Comparison of ENCODE assay signal across 13 cellular contexts in the genomic region with DNA sequence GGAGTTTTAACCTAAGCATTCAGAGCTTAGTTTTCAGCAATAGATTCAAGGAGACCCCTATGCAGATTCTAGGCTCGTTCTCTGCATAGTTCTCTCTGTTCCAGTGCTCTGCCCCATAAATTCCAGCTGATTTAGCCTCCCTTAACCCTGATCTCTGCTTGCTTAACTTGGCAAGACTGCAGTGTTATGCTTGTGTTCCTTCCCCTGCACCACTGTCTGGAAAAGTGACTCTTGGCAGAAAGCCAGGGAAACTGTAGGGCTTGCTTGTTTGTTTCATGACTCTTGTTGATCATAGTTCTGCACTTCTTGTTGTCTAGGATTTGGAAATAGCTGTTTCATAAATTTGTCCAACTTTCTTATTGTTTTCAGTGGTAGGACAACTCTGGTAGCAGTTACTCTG. TPM values are rescaled to one million over a fixed set of nuclear protein-coding genes. Genes with fewer than 3 reads are reported as not detected.
DNase-seq lines count a peak whose midpoint lies in the region; ATAC-seq, FAIRE-seq and TF ChIP-seq lines count a peak whose summit lies in the region.
"Had no signal": no experiment of that assay in that cellular context is flagged by ENCODE, and none has a peak within 500 bp of the region (broad histone marks: within the 10 kb centered on the region; RNA-seq: fewer than 3 reads in every experiment).

No MANE protein-coding gene starts in this region.

- H3K14ac ChIP-seq in IMR-90 (replicated peaks; ENCODE audit: low read depth, low read length): 0 out of 2 replicates have a peak overlapping the region, but pooled peaks have one; percentile 26

- peak overlapping the region; percentile 25; the same call in 1 of the 2 replicates for H4K5ac ChIP-seq in IMR-90 (ENCODE audit: low read depth, low read length)

- H2AK9ac ChIP-seq in IMR-90 (replicated peaks; ENCODE audit: low read depth, low read length, poor library complexity): no peak overlapping the region

- no peak for TF ChIP-seq POLR2A in IMR-90 (IDR thresholded peaks at IDR 0.05; ENCODE audit: low read depth, low read length)
- no peak for TF ChIP-seq POLR2A in heart left ventricle (IDR thresholded peaks at IDR 0.05)

- H3K18ac ChIP-seq in IMR-90 (ENCODE audit: low read depth, low read length): peak overlapping the region; percentile 14; the same call in 1 of the 2 replicates

- no peak overlapping the region for H3K9ac ChIP-seq in IMR-90 (ENCODE audit: low read depth, low read length)
- no peak overlapping the region for H3K9ac ChIP-seq in astrocyte (ENCODE audit: low read length)

- H3K4me2 ChIP-seq in IMR-90 (ENCODE audit: low read depth, low read length): no peak overlapping the region
- H3K4me2 ChIP-seq in astrocyte (ENCODE audit: low read length): peak overlapping the region; percentile 35

- H3K4me3 ChIP-seq in IMR-90 (ENCODE audit: insufficient read depth, low read depth, low read length) (no peak overlapping the region), astrocyte (ENCODE audit: insufficient read depth, low read depth, low read length) (no peak overlapping the region), heart left ventricle (no peak overlapping the region), retinal pigment epithelial cell (ENCODE audit: low read length) (no peak overlapping the region)

- no peak overlapping the region for H2AFZ ChIP-seq in IMR-90 (replicated peaks; ENCODE audit: low read length, poor library complexity)
- no peak overlapping the region for H2AFZ ChIP-seq in astrocyte (ENCODE audit: low read depth, low read length)

- no peak for DNase-seq in IMR-90
- DNase-seq in astrocyte (ENCODE audit: low read depth): peak; percentile 36
- peak in 4 of 5 donors; percentile 42 to 66 (median 52) for DNase-seq in heart left ventricle
- peak; percentile 36 for DNase-seq in retinal pigment epithelial cell (ENCODE audit: low read depth)
- DNase-seq in KG1 (lab: John Stamatoyannopoulos, UW): no peak
- no peak for DNase-seq in NCI-H2107 treated with DMSO at 0.1 percent for 48 hours (lab: John Stamatoyannopoulos, UW; ENCODE audit: unreplicated experiment)
- DNase-seq in NCI-H187 (lab: John Stamatoyannopoulos, UW): no peak
- DNase-seq in SHP77 treated with DMSO at 0.1 percent for 48 hours (lab: John Stamatoyannopoulos, UW): no peak
- DNase-seq: activated gamma-delta T cell; effector CD8-positive, alpha-beta T cell; NCI-H1694 had no signal

- no peak overlapping the region for H3K4me3 Mint-ChIP-seq in astrocyte (ENCODE audit: unreplicated experiment)

- peak; percentile 43 for FAIRE-seq in astrocyte (lab: Jason Lieb, UNC)
- FAIRE-seq: D721Med, GM18507 had no signal

- no peaks in the 10 kb centered on the region for H3K9me3 ChIP-seq in IMR-90 (ENCODE audit: control insufficient read depth, insufficient read depth, low read length)
- no peaks in the 10 kb centered on the region for H3K9me3 ChIP-seq in astrocyte (ENCODE audit: insufficient read depth, low read depth, low read length)
- H3K9me3 ChIP-seq in heart left ventricle: peaks cover 0 to 13% (median 0%) of the 10 kb centered on the region in 12 donors

- peak overlapping the region; percentile 64 for H2BK5ac ChIP-seq in IMR-90 (ENCODE audit: low read depth, low read length, poor library complexity, severe bottlenecking)

- H2BK120ac ChIP-seq in IMR-90 (ENCODE audit: low read depth, low read length): 0 out of 2 replicates have a peak overlapping the region, but pooled peaks have one; percentile 12

- intact Hi-C loops in IMR-90 (cut with micrococcal nuclease) (loop anchor here (5.0 kb wide), 1 partner anchor 73 kb away; a partner anchor contains a TSS), heart left ventricle (cut with DNase I) (loop anchor here in 2 of 10 donors (5.0 kb wide), 2 partner anchors 38 to 48 kb away; no protein-coding TSS in a partner anchor)

- peaks cover 28% of the 10 kb centered on the region for H3K4me1 Mint-ChIP-seq in astrocyte (ENCODE audit: low read depth, unreplicated experiment)

- POLR2A ChIA-PET in IMR-90 (lab: Charles Lee; ENCODE audit: unreplicated experiment): interaction anchor here (0.6 to 1.0 kb wide), 3 partner anchors 37 to 75 kb away, joined by 3 to 4 read pairs (median 3); a partner anchor contains a TSS

- dilution Hi-C loops in IMR-90 (cut with HindIII; ENCODE audit: low sequenced_read_pairs, unreplicated experiment): no loop called here

- ATAC-seq in IMR-90 (ENCODE audit: low read depth) (peak; percentile 55), heart left ventricle (peak; percentile 72 to 88 (median 83))

- H3K27me3 Mint-ChIP-seq in astrocyte (ENCODE audit: low read depth, unreplicated experiment): no peaks in the 10 kb centered on the region

- peak overlapping the region; percentile 7; the same call in 1 of the 2 replicates for H3K4ac ChIP-seq in IMR-90 (ENCODE audit: low read depth, low read length)

- peaks cover 4% of the 10 kb centered on the region for H3K9me3 Mint-ChIP-seq in astrocyte (ENCODE audit: unreplicated experiment)

- no peaks in the 10 kb centered on the region for H3K36me3 ChIP-seq in IMR-90 (ENCODE audit: control insufficient read depth, insufficient read depth, low read length)
- H3K36me3 ChIP-seq in astrocyte (ENCODE audit: insufficient read depth, low read length): no peaks in the 10 kb centered on the region
- H3K36me3 ChIP-seq in heart left ventricle: no peaks in the 10 kb centered on the region

- H3K79me2 ChIP-seq in astrocyte (ENCODE audit: insufficient read depth, low read length): no peaks in the 10 kb centered on the region

- H3K36me3 Mint-ChIP-seq in astrocyte (ENCODE audit: low read depth, unreplicated experiment): peaks cover 2% of the 10 kb centered on the region

- H3K9me1 ChIP-seq in IMR-90 (ENCODE audit: insufficient read depth, low read length): peaks cover 18% of the 10 kb centered on the region

- in situ Hi-C loops in IMR-90 (cut with MboI; ENCODE audit: low sequenced_read_pairs): no loop called here

- CTCF ChIA-PET in IMR-90 (lab: Yijun Ruan, JAX): interaction anchor here (0.9 to 1.5 kb wide), 2 partner anchors 115 to 137 kb away, joined by 3 to 4 read pairs; no protein-coding TSS in a partner anchor

- TF ChIP-seq RAD21 in IMR-90 (IDR thresholded peaks at IDR 0.05; ENCODE audit: low read length): no peak

- BruUV-seq in IMR-90 (replicated peaks; lab: Mats Ljungman, UMichigan): no TSS peak

- no peak overlapping the region; a peak in 1 of 4 replicates for H4K8ac ChIP-seq in IMR-90 (ENCODE audit: low read depth in 2 of 2, low read length in 2 of 2)

- no peak overlapping the region for H3K23ac ChIP-seq in IMR-90 (ENCODE audit: low read depth, low read length)

- 38% methylated on average over 1 of the region's 1 CpG; no CpG with 5 or more reads in 1 of the 2 experiments for WGBS in IMR-90 (ENCODE audit: extremely low coverage in 2 of 2, insufficient read length in 1 of 2), 2 experiments
- 3 to 15% (median 10%) methylated on average over 1 of the region's 1 CpG for WGBS in heart left ventricle, 4 donors

- no peak overlapping the region for H3K56ac ChIP-seq in IMR-90 (ENCODE audit: extremely low read depth, insufficient read depth, low read length)

- H3K27ac ChIP-seq in IMR-90 (ENCODE audit: insufficient read depth, low read length) (no peak overlapping the region), astrocyte (ENCODE audit: low read depth, low read length) (no peak overlapping the region), heart left ventricle (peak overlapping the region in 1 of 12 donors; percentile 13)

- H4K91ac ChIP-seq in IMR-90 (ENCODE audit: insufficient read depth, low read depth, low read length): no peak overlapping the region

- H3K4me1 ChIP-seq in IMR-90 (ENCODE audit: control insufficient read depth, insufficient read depth, low read length) (peaks cover 18% of the 10 kb centered on the region), astrocyte (ENCODE audit: insufficient read depth, low read length) (peaks cover 19% of the 10 kb centered on the region), heart left ventricle (peaks cover 0 to 32% (median 20%) of the 10 kb centered on the region in 12 donors)

- peak overlapping the region; percentile 21 for H3K27ac Mint-ChIP-seq in astrocyte (ENCODE audit: unreplicated experiment)

- TF ChIP-seq CTCF in IMR-90 (conservative IDR thresholded peaks at IDR 0.05; ENCODE audit: low read depth, low read length) (no peak), astrocyte (IDR thresholded peaks at IDR 0.05; ENCODE audit: insufficient read depth, low read depth, low read length) (no peak), heart left ventricle (IDR thresholded peaks at IDR 0.05) (no peak), retinal pigment epithelial cell (conservative IDR thresholded peaks at IDR 0.05; ENCODE audit: low read depth, low read length) (no peak)

- H3K79me1 ChIP-seq in IMR-90 (ENCODE audit: low read depth in 1 of 2, low read length in 2 of 2): peaks cover 3 to 9% of the 10 kb centered on the region in 2 experiments; a peak in 2 of 4 replicates

- H2BK20ac ChIP-seq in IMR-90 (ENCODE audit: low read depth, low read length): no peak overlapping the region; the same call in 1 of the 2 replicates

- H3K27me3 ChIP-seq in IMR-90 (ENCODE audit: control insufficient read depth, insufficient read depth, low read length) (no peaks in the 10 kb centered on the region), astrocyte (ENCODE audit: insufficient read depth, low read length) (no peaks in the 10 kb centered on the region), heart left ventricle (no peaks in the 10 kb centered on the region)

- no peak overlapping the region for H2AK5ac ChIP-seq in IMR-90 (ENCODE audit: low read depth, low read length)

- H4K20me1 ChIP-seq in IMR-90 (ENCODE audit: insufficient read depth, low read length) (no peaks in the 10 kb centered on the region), astrocyte (ENCODE audit: insufficient read depth, low read length) (no peaks in the 10 kb centered on the region)

- H2BK15ac ChIP-seq in IMR-90 (ENCODE audit: low read depth, low read length): no peak overlapping the region; the same call in 2 of the 3 replicates

TF ChIP-seq in IMR-90, 13 proteins besides CTCF, POLR2A, EP300 and RAD21 (continues in another document):
- TF ChIP-seq CEBPB (IDR thresholded peaks at IDR 0.05; ENCODE audit: low read depth, low read length) (no peak), FOS (IDR thresholded peaks at IDR 0.05; ENCODE audit: low read depth, low read length) (no peak), MAFK (IDR thresholded peaks at IDR 0.05; ENCODE audit: low read depth, low read length) (no peak)

RNA-seq across cellular contexts. Expression of a gene that starts 40.2 kb away (rescaled TPM):
- total RNA-seq in IMR-90 (2012; rRNA removed): 43.4 and 82.8 TPM in 2 replicates
- polyA plus RNA-seq in IMR-90 (2012; rRNA removed): 56.5 and 62.9 TPM in 2 replicates
- 9.9 and 21.7 TPM in 2 replicates for polyA plus RNA-seq in IMR-90 (2012; cell fraction: cytosol; rRNA removed)
- 2.4 and 19.8 TPM in 2 replicates for polyA plus RNA-seq in IMR-90 (2012; cell fraction: nucleus; rRNA removed; ENCODE audit: low replicate concordance)
- total RNA-seq in astrocyte: 52.5 and 61.0 TPM in 2 replicates
- 100 to 1,000 TPM in 1 of 9 donors, 10 to 100 TPM in 8; 53.4 to 109 (median 81.3) TPM for total RNA-seq in heart left ventricle
- 10 to 100 TPM; 49.0 to 93.5 TPM for polyA plus RNA-seq in heart left ventricle

RNA-seq across cellular contexts. Expression of a gene that starts 40.2 kb away (rescaled TPM):
- total RNA-seq in IMR-90 (2012; rRNA removed) (6.5 and 16.1 TPM in 2 replicates), astrocyte (20.2 and 21.3 TPM in 2 replicates), heart left ventricle (10 to 100 TPM; 19.1 to 35.3 (median 30.3) TPM)
- polyA plus RNA-seq in IMR-90 (2012; rRNA removed) (8.8 and 9.1 TPM in 2 replicates), heart left ventricle (10 to 100 TPM; 27.0 to 27.2 TPM)
- polyA plus RNA-seq in IMR-90 (2012; cell fraction: cytosol; rRNA removed): 2.5 and 4.2 TPM in 2 replicates
- polyA plus RNA-seq in IMR-90 (2012; cell fraction: nucleus; rRNA removed; ENCODE audit: low replicate concordance): 3.7 and 5.7 TPM in 2 replicates

Comparison
In these comparisons a context has a peak if more than half of its experiments do, and no peak if none do; other contexts are left out.
1. DNase-seq: peak in astrocyte (single experiment), heart left ventricle (4 of 5) and retinal pigment epithelial cell (single experiment); none in IMR-90 (single experiment), KG1 (single experiment), NCI-H2107 treated with DMSO at 0.1 percent for 48 hours (single experiment), NCI-H187 (0 of 2) and SHP77 treated with DMSO at 0.1 percent for 48 hours (single experiment).